In the genomic region with DNA sequence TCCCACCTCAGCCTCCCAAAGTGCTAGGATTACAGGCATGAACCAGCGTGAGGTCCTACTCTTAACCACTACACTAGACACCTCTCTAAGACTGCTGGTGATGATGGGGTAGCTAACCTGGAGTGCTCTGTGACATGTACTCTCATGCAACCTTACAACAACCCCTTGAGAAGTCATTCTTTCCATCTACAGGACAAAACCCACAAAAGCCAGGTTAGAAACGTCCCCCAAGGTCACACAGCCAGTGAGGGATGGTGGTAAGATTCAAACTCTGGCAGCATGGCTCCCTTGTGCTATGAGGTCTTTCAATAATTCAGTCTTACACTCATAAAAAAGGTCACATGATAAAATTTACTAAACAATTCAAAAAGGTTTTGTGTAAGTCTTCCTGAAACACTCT, we compare ENCODE assay signal across 8 cellular contexts.
DNase-seq lines count a peak whose midpoint lies in the region; ATAC-seq and TF ChIP-seq lines count a peak whose summit lies in the region.

No MANE protein-coding gene starts in this region.

- no peaks in the 10 kb centered on the region for H3K27me3 ChIP-seq in right lobe of liver
- H3K27me3 ChIP-seq in suprapubic skin = no peaks in the 10 kb centered on the region

- H3K4me3 ChIP-seq in right lobe of liver (no peak overlapping the region), suprapubic skin (no peak overlapping the region)

- H3K9me3 Mint-ChIP-seq in activated CD8-positive, alpha-beta memory T cell treated with anti-CD3 and anti-CD28 coated beads, Interleukin-2, amount 10 ng/mL, durations not matched to agents 7 days and 5 days (ENCODE audit: low read depth) = no peaks in the 10 kb centered on the region
- H3K9me3 Mint-ChIP-seq in activated naive CD4-positive, alpha-beta T cell treated with anti-CD3 and anti-CD28 coated beads, Interleukin-2, amount 50 U/mL, for 72 hours = no peaks in the 10 kb centered on the region

- H3K9me3 ChIP-seq in right lobe of liver (no peaks in the 10 kb centered on the region), suprapubic skin (no peaks in the 10 kb centered on the region)

- ATAC-seq in activated CD8-positive, alpha-beta memory T cell treated with anti-CD3 and anti-CD28 coated beads, Interleukin-2, amount 10 ng/mL, durations not matched to agents 7 days and 5 days = no peak
- peak in 1 of 2 donors; percentile 4 for ATAC-seq in activated naive CD4-positive, alpha-beta T cell treated with anti-CD3 and anti-CD28 coated beads, Interleukin-2, amount 50 U/mL, for 72 hours
- ATAC-seq in right lobe of liver = no peak

- TF ChIP-seq POLR2A in right lobe of liver (IDR thresholded peaks at IDR 0.05) (no peak), suprapubic skin (IDR thresholded peaks at IDR 0.05) (no peak)

- peaks cover 28% of the 10 kb centered on the region for H3K4me1 Mint-ChIP-seq in activated CD8-positive, alpha-beta memory T cell treated with anti-CD3 and anti-CD28 coated beads, Interleukin-2, amount 10 ng/mL, durations not matched to agents 7 days and 5 days

- TF ChIP-seq EP300 in suprapubic skin (IDR thresholded peaks at IDR 0.05) = no peak

- peak overlapping the region in 2 of 3 donors; percentile 89 to 93 for H3K27ac ChIP-seq in right lobe of liver
- peak overlapping the region; percentile 97 for H3K27ac ChIP-seq in suprapubic skin

- H3K4me3 Mint-ChIP-seq in activated CD8-positive, alpha-beta memory T cell treated with anti-CD3 and anti-CD28 coated beads, Interleukin-2, amount 10 ng/mL, durations not matched to agents 7 days and 5 days = peak overlapping the region; percentile 37

- H3K4me1 ChIP-seq in right lobe of liver (peaks cover 0 to 25% (median 4%) of the 10 kb centered on the region in 4 donors), suprapubic skin (peaks cover 37% of the 10 kb centered on the region)

- TF ChIP-seq CTCF in right lobe of liver (IDR thresholded peaks at IDR 0.05) (no peak), suprapubic skin (IDR thresholded peaks at IDR 0.05) (no peak)

- H3K36me3 ChIP-seq in right lobe of liver (no peaks in the 10 kb centered on the region), suprapubic skin (no peaks in the 10 kb centered on the region)

- CTCF ChIA-PET in activated CD8-positive, alpha-beta memory T cell treated with anti-CD3 and anti-CD28 coated beads, Interleukin-2, amount 10 ng/mL, durations not matched to agents 7 days and 5 days (lab: Charles Lee) = interaction anchor here (1.2 to 6.5 kb wide), 9 partner anchors 11 to 141 kb away, joined by 3 to 69 read pairs (median 11); a partner anchor contains a TSS

- H3K27me3 Mint-ChIP-seq in activated CD8-positive, alpha-beta memory T cell treated with anti-CD3 and anti-CD28 coated beads, Interleukin-2, amount 10 ng/mL, durations not matched to agents 7 days and 5 days = no peaks in the 10 kb centered on the region

- H3K36me3 Mint-ChIP-seq in activated CD8-positive, alpha-beta memory T cell treated with anti-CD3 and anti-CD28 coated beads, Interleukin-2, amount 10 ng/mL, durations not matched to agents 7 days and 5 days = no peaks in the 10 kb centered on the region
- H3K36me3 Mint-ChIP-seq in activated naive CD4-positive, alpha-beta T cell treated with anti-CD3 and anti-CD28 coated beads, Interleukin-2, amount 50 U/mL, for 72 hours = peaks cover 0 to 5% of the 10 kb centered on the region in 2 donors

- peak overlapping the region; percentile 99 for H3K27ac Mint-ChIP-seq in activated CD8-positive, alpha-beta memory T cell treated with anti-CD3 and anti-CD28 coated beads, Interleukin-2, amount 10 ng/mL, durations not matched to agents 7 days and 5 days
- H3K27ac Mint-ChIP-seq in activated naive CD4-positive, alpha-beta T cell treated with anti-CD3 and anti-CD28 coated beads, Interleukin-2, amount 50 U/mL, for 72 hours = peak overlapping the region; percentile 87 to 96

- DNase-seq in activated CD8-positive, alpha-beta memory T cell treated with anti-CD3 and anti-CD28 coated beads, Interleukin-2, amount 10 ng/mL, durations not matched to agents 7 days and 5 days = peak; percentile 60
- no peak for DNase-seq in activated CD8-positive, alpha-beta memory T cell treated with anti-CD3 and anti-CD28 coated beads, Interleukin-2, amount 50 U/mL, for 48 hours
- peak in 1 of 2 donors; percentile 24 for DNase-seq in activated naive CD4-positive, alpha-beta T cell treated with anti-CD3 and anti-CD28 coated beads, Interleukin-2, amount 50 U/mL, for 72 hours (ENCODE audit: low spot score in 2 of 2)
- DNase-seq in right lobe of liver (no peak), suprapubic skin (ENCODE audit: low spot score in 2 of 2) (no peak), DMS 273 treated with DMSO at 0.1 percent for 48 hours (lab: John Stamatoyannopoulos, UW) (no peak), NCI-H2171 treated with DMSO at 0.1 percent for 48 hours (lab: John Stamatoyannopoulos, UW) (no peak)
- no peak for DNase-seq in activated CD4-positive, CD25-positive, alpha-beta regulatory T cell (lab: John Stamatoyannopoulos, UW)

- intact Hi-C loops in right lobe of liver (cut with DNase I) = no loop called here

- 42% methylated on average over 2 of the region's 2 CpGs for WGBS in right lobe of liver (ENCODE audit: insufficient coverage, low coverage, low lambda C conversion rate, missing lambda C conversion rate)
- WGBS in suprapubic skin = 61% methylated on average over 2 of the region's 2 CpGs
